In the genomic region with DNA sequence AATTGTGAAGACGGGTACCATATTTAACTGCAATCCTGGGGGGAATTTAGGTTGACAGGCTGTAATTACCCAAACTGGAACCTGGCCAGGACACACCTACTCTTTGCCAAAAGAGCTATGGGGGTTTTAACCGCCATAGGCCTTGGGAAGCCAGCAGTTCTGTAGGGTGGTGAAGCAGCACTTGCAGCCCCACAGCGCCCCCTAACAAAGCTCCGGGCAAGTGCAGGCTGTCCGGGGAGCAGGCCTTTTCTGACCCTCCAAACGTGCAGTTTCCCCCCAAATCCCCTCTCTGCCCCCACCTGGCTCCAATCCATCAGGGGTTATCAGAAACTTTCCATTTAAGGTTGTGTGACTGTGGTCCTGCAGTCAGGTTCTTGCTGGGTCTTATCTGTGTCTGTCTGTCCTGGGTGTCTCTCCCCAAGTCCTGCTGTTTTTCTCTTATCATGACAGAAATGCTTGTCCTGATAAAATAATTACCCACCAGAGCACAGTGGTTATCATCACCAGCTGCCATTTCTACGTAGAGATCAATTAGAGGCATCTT, we compare ENCODE assay signal across 9 cellular contexts.
DNase-seq lines count a peak whose midpoint lies in the region; ATAC-seq and FAIRE-seq lines count a peak whose summit lies in the region.
"Had no signal": no experiment of that assay in that cellular context is flagged by ENCODE, and none has a peak within 500 bp of the region (broad histone marks: within the 10 kb centered on the region; RNA-seq: fewer than 3 reads in every experiment).

No MANE protein-coding gene starts in this region.

- peak; percentile 70 for DNase-seq in activated CD4-positive, alpha-beta T cell treated with anti-CD3 and anti-CD28 coated beads for 36 hours
- DNase-seq in activated CD4-positive, alpha-beta T cell treated with anti-CD3 and anti-CD28 coated beads for 1 hour: no peak
- DNase-seq in NCI-H345 treated with DMSO at 0.1 percent for 48 hours (lab: John Stamatoyannopoulos, UW; ENCODE audit: unreplicated experiment) (peak; percentile 23), right cardiac atrium (peak in 2 of 3 donors; percentile 58), KG1 (lab: John Stamatoyannopoulos, UW) (no peak), HTR-8/SVneo (ENCODE audit: insufficient read length, low spot score) (no peak)
- DNase-seq in activated T-cell treated with anti-CD3 and anti-CD28 coated beads, Interleukin-2, amount 50 U/mL, for 1 hour: peak; percentile 38
- DNase-seq in stimulated activated naive CD8-positive, alpha-beta T cell treated with anti-CD3 and anti-CD28 coated beads, Interleukin-15, amount 100 ng/mL, for 72 hours: peak; percentile 32 to 33

- H3K4me3 Mint-ChIP-seq in activated CD4-positive, alpha-beta T cell treated with anti-CD3 and anti-CD28 coated beads for 36 hours: no peak overlapping the region
- no peak overlapping the region for H3K4me3 Mint-ChIP-seq in stimulated activated naive CD8-positive, alpha-beta T cell treated with anti-CD3 and anti-CD28 coated beads, Interleukin-15, amount 100 ng/mL, for 72 hours
- H3K4me3 Mint-ChIP-seq: immature natural killer cell had no signal

- intact Hi-C loops in activated CD4-positive, alpha-beta T cell treated with anti-CD3 and anti-CD28 coated beads for 36 hours (cut with DNase I, micrococcal nuclease): loop anchor here in 1 of 2 experiments (2.0 kb wide), 1 partner anchor 397 kb away; no protein-coding TSS in a partner anchor
- intact Hi-C loops in right cardiac atrium (cut with DNase I): loop anchor here in 1 of 4 donors (10.0 kb wide), 1 partner anchor 397 kb away; no protein-coding TSS in a partner anchor

- H3K27ac ChIP-seq in right cardiac atrium (ENCODE audit: low read length): no peak overlapping the region

- H3K27me3 ChIP-seq in right cardiac atrium (ENCODE audit: control insufficient read depth, insufficient read depth): no peaks in the 10 kb centered on the region

- H3K36me3 Mint-ChIP-seq in activated CD4-positive, alpha-beta T cell treated with anti-CD3 and anti-CD28 coated beads for 36 hours (ENCODE audit: low read depth): no peaks in the 10 kb centered on the region
- H3K36me3 Mint-ChIP-seq: immature natural killer cell had no signal

- no peaks in the 10 kb centered on the region for H3K9me3 Mint-ChIP-seq in activated CD4-positive, alpha-beta T cell treated with anti-CD3 and anti-CD28 coated beads for 36 hours (ENCODE audit: low read depth)
- H3K9me3 Mint-ChIP-seq in stimulated activated naive CD8-positive, alpha-beta T cell treated with anti-CD3 and anti-CD28 coated beads, Interleukin-15, amount 100 ng/mL, for 72 hours: no peaks in the 10 kb centered on the region
- H3K9me3 Mint-ChIP-seq: immature natural killer cell had no signal

- no peaks in the 10 kb centered on the region for H3K27me3 Mint-ChIP-seq in activated CD4-positive, alpha-beta T cell treated with anti-CD3 and anti-CD28 coated beads for 36 hours
- no peaks in the 10 kb centered on the region for H3K27me3 Mint-ChIP-seq in stimulated activated naive CD8-positive, alpha-beta T cell treated with anti-CD3 and anti-CD28 coated beads, Interleukin-15, amount 100 ng/mL, for 72 hours

- 58% methylated on average over 7 of the region's 7 CpGs for WGBS in right cardiac atrium

- no peak overlapping the region for H3K27ac Mint-ChIP-seq in activated CD4-positive, alpha-beta T cell treated with anti-CD3 and anti-CD28 coated beads for 36 hours
- no peak overlapping the region for H3K27ac Mint-ChIP-seq in stimulated activated naive CD8-positive, alpha-beta T cell treated with anti-CD3 and anti-CD28 coated beads, Interleukin-15, amount 100 ng/mL, for 72 hours
- H3K27ac Mint-ChIP-seq: immature natural killer cell had no signal

- no peaks in the 10 kb centered on the region for H3K9me3 ChIP-seq in right cardiac atrium (ENCODE audit: control insufficient read depth, low read length)

- H3K4me1 ChIP-seq in right cardiac atrium (ENCODE audit: control insufficient read depth, insufficient read depth, low read length): no peaks in the 10 kb centered on the region

- ATAC-seq in activated CD4-positive, alpha-beta T cell treated with anti-CD3 and anti-CD28 coated beads for 36 hours: peak; percentile 63
- ATAC-seq in right cardiac atrium: peak in 1 of 2 donors; percentile 47
- ATAC-seq in stimulated activated naive CD8-positive, alpha-beta T cell treated with anti-CD3 and anti-CD28 coated beads, Interleukin-15, amount 100 ng/mL, for 72 hours: no peak

- no peak overlapping the region for H3K4me3 ChIP-seq in right cardiac atrium (ENCODE audit: low read length)

- CTCF ChIA-PET in activated CD4-positive, alpha-beta T cell treated with anti-CD3 and anti-CD28 coated beads for 36 hours (lab: Charles Lee): interaction anchor here (0.6 to 2.0 kb wide), 11 partner anchors 10 to 487 kb away, joined by 3 to 8 read pairs (median 3); no protein-coding TSS in a partner anchor

- no peaks in the 10 kb centered on the region for H3K4me1 Mint-ChIP-seq in activated CD4-positive, alpha-beta T cell treated with anti-CD3 and anti-CD28 coated beads for 36 hours
- H3K4me1 Mint-ChIP-seq in stimulated activated naive CD8-positive, alpha-beta T cell treated with anti-CD3 and anti-CD28 coated beads, Interleukin-15, amount 100 ng/mL, for 72 hours: peaks cover 12% of the 10 kb centered on the region
- H3K4me1 Mint-ChIP-seq: immature natural killer cell had no signal

- no peak for FAIRE-seq in HTR-8/SVneo (lab: Jason Lieb, UNC)

- POLR2A ChIA-PET in activated CD4-positive, alpha-beta T cell treated with anti-CD3 and anti-CD28 coated beads for 36 hours (lab: Charles Lee): no interaction called here

Comparison
In these comparisons a context has a peak if more than half of its experiments do, and no peak if none do; other contexts are left out.
1. DNase-seq: peak in activated CD4-positive, alpha-beta T cell treated with anti-CD3 and anti-CD28 coated beads for 36 hours (single experiment), NCI-H345 treated with DMSO at 0.1 percent for 48 hours (single experiment), activated T-cell treated with anti-CD3 and anti-CD28 coated beads, Interleukin-2, amount 50 U/mL, for 1 hour (single experiment), right cardiac atrium (2 of 3) and stimulated activated naive CD8-positive, alpha-beta T cell treated with anti-CD3 and anti-CD28 coated beads, Interleukin-15, amount 100 ng/mL, for 72 hours (2 of 2); none in activated CD4-positive, alpha-beta T cell treated with anti-CD3 and anti-CD28 coated beads for 1 hour (single experiment), KG1 (single experiment) and HTR-8/SVneo (single experiment).